Comparison of ENCODE assay signal across 1 cellular context in the genomic region with DNA sequence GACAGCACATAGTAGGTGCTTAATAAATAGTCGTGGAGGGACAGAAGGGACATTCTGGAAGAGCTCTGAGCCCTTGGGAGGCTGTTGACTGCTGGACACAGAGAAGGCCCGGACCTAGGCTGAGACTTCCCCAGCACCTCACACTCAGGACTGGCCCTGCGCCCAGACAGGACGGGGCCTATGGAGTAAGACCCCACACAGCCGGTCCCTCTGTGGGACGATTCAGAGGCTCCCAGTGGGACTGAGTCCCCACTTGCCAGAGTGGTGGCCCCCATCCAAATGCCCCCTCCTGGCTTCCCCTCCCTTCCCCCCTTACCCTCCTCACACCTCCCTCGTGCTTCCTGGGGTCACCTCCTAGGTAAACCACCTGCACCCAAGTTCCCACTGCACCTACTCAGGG.
TF ChIP-seq lines count a peak whose summit lies in the region.

No MANE protein-coding gene starts in this region.

TF ChIP-seq in H1, 55 proteins besides CTCF, POLR2A, EP300 and RAD21:
- TF ChIP-seq NANOG (IDR thresholded peaks at IDR 0.05; ENCODE audit: insufficient read depth, low read depth, low read length, poor library complexity, severe bottlenecking): no peak
- no peak for TF ChIP-seq SUZ12 (IDR thresholded peaks at IDR 0.05; ENCODE audit: low read length)
- TF ChIP-seq GTF2F1 (IDR thresholded peaks at IDR 0.05; ENCODE audit: borderline replicate concordance, low read depth, low read length): no peak
- TF ChIP-seq HDAC6 (IDR thresholded peaks at IDR 0.05; ENCODE audit: low read depth, low read length): no peak
- TF ChIP-seq, protein P1, sequence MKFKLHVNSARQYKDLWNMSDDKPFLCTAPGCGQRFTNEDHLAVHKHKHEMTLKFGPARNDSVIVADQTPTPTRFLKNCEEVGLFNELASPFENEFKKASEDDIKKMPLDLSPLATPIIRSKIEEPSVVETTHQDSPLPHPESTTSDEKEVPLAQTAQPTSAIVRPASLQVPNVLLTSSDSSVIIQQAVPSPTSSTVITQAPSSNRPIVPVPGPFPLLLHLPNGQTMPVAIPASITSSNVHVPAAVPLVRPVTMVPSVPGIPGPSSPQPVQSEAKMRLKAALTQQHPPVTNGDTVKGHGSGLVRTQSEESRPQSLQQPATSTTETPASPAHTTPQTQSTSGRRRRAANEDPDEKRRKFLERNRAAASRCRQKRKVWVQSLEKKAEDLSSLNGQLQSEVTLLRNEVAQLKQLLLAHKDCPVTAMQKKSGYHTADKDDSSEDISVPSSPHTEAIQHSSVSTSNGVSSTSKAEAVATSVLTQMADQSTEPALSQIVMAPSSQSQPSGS (IDR thresholded peaks at IDR 0.05; ENCODE audit: low read length): no peak
- no peak for TF ChIP-seq TAF1 (IDR thresholded peaks at IDR 0.05; ENCODE audit: low read depth, low read length)
- no peak for TF ChIP-seq TAF7 (optimal IDR thresholded peaks at IDR 0.05; ENCODE audit: borderline replicate concordance, low read depth, low read length)
- TF ChIP-seq ASH2L (IDR thresholded peaks at IDR 0.05; ENCODE audit: low read length): no peak
- TF ChIP-seq EGR1 (IDR thresholded peaks at IDR 0.05; ENCODE audit: borderline replicate concordance, low read depth, low read length): no peak
- no peak for TF ChIP-seq TBP (IDR thresholded peaks at IDR 0.05; ENCODE audit: low read depth, low read length)
- TF ChIP-seq FOSL1 (IDR thresholded peaks at IDR 0.05; ENCODE audit: insufficient read depth, low read depth, low read length): no peak
- no peak for TF ChIP-seq SP2 (IDR thresholded peaks at IDR 0.05; ENCODE audit: low read length)
- TF ChIP-seq SRF (IDR thresholded peaks at IDR 0.05; ENCODE audit: low read depth, low read length): no peak
- TF ChIP-seq KDM4A (IDR thresholded peaks at IDR 0.05; ENCODE audit: low read depth, low read length, severe bottlenecking): no peak
- TF ChIP-seq CREB1 (IDR thresholded peaks at IDR 0.05): no peak
- no peak for TF ChIP-seq EZH2 (IDR thresholded peaks at IDR 0.05; ENCODE audit: low read depth, low read length, severe bottlenecking)
